In the genomic region with DNA sequence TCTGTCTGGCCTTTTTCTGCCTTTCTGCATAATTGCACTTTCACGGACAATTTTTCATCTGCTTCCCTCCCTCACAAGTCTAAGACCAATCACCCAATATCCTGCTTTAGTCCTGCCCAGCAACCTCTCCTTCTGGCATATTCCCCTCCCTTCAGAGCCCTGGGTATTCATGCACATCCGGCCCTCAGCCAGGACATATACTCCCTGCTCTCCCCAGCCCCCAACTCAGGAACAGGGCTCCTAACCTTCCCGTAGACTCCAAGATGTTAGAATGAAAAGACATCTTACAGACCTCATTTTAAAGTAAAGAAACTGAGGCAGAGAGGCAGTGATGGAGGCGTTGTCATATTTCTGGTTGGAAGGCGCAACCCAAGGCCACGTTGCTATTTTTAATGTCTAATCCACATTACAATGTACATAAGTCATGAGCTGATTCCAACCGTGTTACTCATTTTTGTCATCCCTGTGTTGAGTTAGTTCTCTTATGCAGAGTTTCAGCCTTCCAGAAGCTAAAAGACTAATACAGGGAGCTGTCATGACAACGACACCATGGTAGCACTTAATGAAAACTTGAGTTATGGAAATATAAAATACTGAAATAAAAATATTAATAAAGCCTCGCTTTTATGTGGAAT, we compare ENCODE assay signal across 17 cellular contexts.
DNase-seq lines count a peak whose midpoint lies in the region; ATAC-seq and TF ChIP-seq lines count a peak whose summit lies in the region.
"Had no signal": no experiment of that assay in that cellular context is flagged by ENCODE, and none has a peak within 500 bp of the region (broad histone marks: within the 10 kb centered on the region; RNA-seq: fewer than 3 reads in every experiment).

No MANE protein-coding gene starts in this region.

- DNase-seq in AG09309 (ENCODE audit: low read depth): peak; percentile 56
- peak; percentile 14 for DNase-seq in PC-3
- no peak for DNase-seq in epithelial cell of prostate (ENCODE audit: low read depth, low spot score)
- no peak for DNase-seq in neural crest cell (ENCODE audit: low read depth, low spot score)
- no peak for DNase-seq in stimulated activated CD4-positive, alpha-beta T cell treated with anti-CD3 and anti-CD28 coated beads, Interleukin-4, amount 100 ng/mL, for 24 hours
- DNase-seq in NCI-H82 treated with DMSO at 0.1 percent for 48 hours (lab: John Stamatoyannopoulos, UW; ENCODE audit: unreplicated experiment): no peak
- no peak for DNase-seq in NCI-H146 (lab: John Stamatoyannopoulos, UW)
- DNase-seq in DMS 273 treated with DMSO at 0.1 percent for 48 hours (lab: John Stamatoyannopoulos, UW): no peak
- DNase-seq: GDM1, NCI-H446 had no signal

- H3K36me3 ChIP-seq in PC-3 (ENCODE audit: low read depth, low read length): no peaks in the 10 kb centered on the region
- H3K36me3 ChIP-seq: vagina had no signal

- no peaks in the 10 kb centered on the region for H3K9me2 ChIP-seq in PC-3 (replicated peaks; ENCODE audit: low read length)

- no peaks in the 10 kb centered on the region for H3K27me3 ChIP-seq in PC-3 (ENCODE audit: low read length)
- H3K27me3 ChIP-seq: vagina had no signal

- ATAC-seq in PC-3: no peak
- ATAC-seq: activated T-helper 17 cell treated with anti-CD3 and anti-CD28 coated beads, Interleukin-2, amount 50 U/mL, for 72 hours; HepG2; stimulated activated memory B cell treated with anti-CD40 and anti-IgM and Interleukin-4, amounts not matched to agents 10 μg/mL and 1 μg/mL and 100 μg/mL, for 72 hours had no signal

- H3K4me3 Mint-ChIP-seq in neural crest cell: no peak overlapping the region
- H3K4me3 Mint-ChIP-seq: activated T-helper 17 cell treated with anti-CD3 and anti-CD28 coated beads, Interleukin-2, amount 50 U/mL, for 72 hours; CD14-positive monocyte; memory B cell; stimulated activated memory B cell treated with anti-CD40 and anti-IgM and Interleukin-4, amounts not matched to agents 10 μg/mL and 1 μg/mL and 100 μg/mL, for 72 hours; T-helper 1 cell treated with Interleukin-12 subunit alpha and Interleukin-12 subunit beta and Interleukin-4 antibody, amounts not matched to agents 30 μg/mL and 1 μg/mL, for 36 hours had no signal

- no peaks in the 10 kb centered on the region for H3K79me2 ChIP-seq in PC-3 (ENCODE audit: low read length)

- H3K9ac ChIP-seq in PC-3 (ENCODE audit: low read length): no peak overlapping the region

- H3K27ac Mint-ChIP-seq in neural crest cell (ENCODE audit: unreplicated experiment): peak overlapping the region; percentile 70
- H3K27ac Mint-ChIP-seq: activated T-helper 17 cell treated with anti-CD3 and anti-CD28 coated beads, Interleukin-2, amount 50 U/mL, for 72 hours; memory B cell; stimulated activated memory B cell treated with anti-CD40 and anti-IgM and Interleukin-4, amounts not matched to agents 10 μg/mL and 1 μg/mL and 100 μg/mL, for 72 hours; T-helper 1 cell treated with Interleukin-12 subunit alpha and Interleukin-12 subunit beta and Interleukin-4 antibody, amounts not matched to agents 30 μg/mL and 1 μg/mL, for 36 hours had no signal

- no peaks in the 10 kb centered on the region for H3F3A ChIP-seq in PC-3 (ENCODE audit: low read length, unreplicated experiment)

- H3K4me3 ChIP-seq in AG09309 (ENCODE audit: control insufficient read depth, low read depth, low read length): no peak overlapping the region
- no peak overlapping the region for H3K4me3 ChIP-seq in PC-3 (ENCODE audit: low read length)
- H3K4me3 ChIP-seq: vagina had no signal

- H3K27me3 Mint-ChIP-seq in neural crest cell (ENCODE audit: low read depth): peaks cover 12% of the 10 kb centered on the region
- H3K27me3 Mint-ChIP-seq: memory B cell; stimulated activated memory B cell treated with anti-CD40 and anti-IgM and Interleukin-4, amounts not matched to agents 10 μg/mL and 1 μg/mL and 100 μg/mL, for 72 hours had no signal

- TF ChIP-seq CTCF in AG09309 (IDR thresholded peaks at IDR 0.05; ENCODE audit: control insufficient read depth, insufficient read depth, low read depth, low read length, missing control alignments) (no peak), PC-3 (conservative IDR thresholded peaks at IDR 0.05; ENCODE audit: low read depth, low read length) (no peak), neural crest cell (conservative IDR thresholded peaks at IDR 0.05) (no peak)

- CTCF ChIA-PET in PC-3 (lab: Charles Lee): no interaction called here

- H3K9me3 Mint-ChIP-seq in neural crest cell: peaks cover 3% of the 10 kb centered on the region
- H3K9me3 Mint-ChIP-seq: activated T-helper 17 cell treated with anti-CD3 and anti-CD28 coated beads, Interleukin-2, amount 50 U/mL, for 72 hours; T-helper 1 cell treated with Interleukin-12 subunit alpha and Interleukin-12 subunit beta and Interleukin-4 antibody, amounts not matched to agents 30 μg/mL and 1 μg/mL, for 36 hours had no signal

- no peaks in the 10 kb centered on the region for H3K9me3 ChIP-seq in PC-3 (ENCODE audit: low read length)
- H3K9me3 ChIP-seq: vagina had no signal

- H4K20me1 ChIP-seq in PC-3 (ENCODE audit: low read length): no peaks in the 10 kb centered on the region

- BruUV-seq in PC-3 (replicated peaks; lab: Mats Ljungman, UMichigan): no TSS peak

- no peaks in the 10 kb centered on the region for H3K4me1 ChIP-seq in PC-3 (ENCODE audit: insufficient read depth, low read length)
- H3K4me1 ChIP-seq: vagina had no signal

- H3K4me2 ChIP-seq in PC-3 (ENCODE audit: low read length): no peak overlapping the region

- H3K27ac ChIP-seq in PC-3 (ENCODE audit: low read length) (no peak overlapping the region), epithelial cell of prostate (peak overlapping the region; percentile 46)
- H3K27ac ChIP-seq: vagina had no signal

- intact Hi-C loops in PC-3 (cut with micrococcal nuclease): no loop called here

- POLR2A ChIA-PET in PC-3 (lab: Charles Lee; ENCODE audit: unreplicated experiment): no interaction called here

- no peaks in the 10 kb centered on the region for H3K36me3 Mint-ChIP-seq in neural crest cell (ENCODE audit: low read depth)
- H3K36me3 Mint-ChIP-seq: CD14-positive monocyte; memory B cell; stimulated activated memory B cell treated with anti-CD40 and anti-IgM and Interleukin-4, amounts not matched to agents 10 μg/mL and 1 μg/mL and 100 μg/mL, for 72 hours had no signal

- H2AFZ ChIP-seq in PC-3 (ENCODE audit: low read length): no peak overlapping the region

- no peaks in the 10 kb centered on the region for H3K4me1 Mint-ChIP-seq in neural crest cell
- H3K4me1 Mint-ChIP-seq: CD14-positive monocyte; memory B cell; stimulated activated memory B cell treated with anti-CD40 and anti-IgM and Interleukin-4, amounts not matched to agents 10 μg/mL and 1 μg/mL and 100 μg/mL, for 72 hours had no signal

Comparison
In these comparisons a context has a peak if more than half of its experiments do, and no peak if none do; other contexts are left out.
1. DNase-seq: peak in AG09309 (single experiment) and PC-3 (single experiment); none in epithelial cell of prostate (single experiment), neural crest cell (single experiment), stimulated activated CD4-positive, alpha-beta T cell treated with anti-CD3 and anti-CD28 coated beads, Interleukin-4, amount 100 ng/mL, for 24 hours (single experiment), NCI-H82 treated with DMSO at 0.1 percent for 48 hours (single experiment), NCI-H146 (single experiment) and DMS 273 treated with DMSO at 0.1 percent for 48 hours (single experiment).